26 cellular contexts compared by ENCODE assay signal in genomic region chr6:159190460-159190859, GRCh38. TPM values are rescaled to one million over a fixed set of nuclear protein-coding genes. Genes with fewer than 3 reads are reported as not detected.
"Had no signal": no experiment of that assay in that cellular context is flagged by ENCODE, and none has a peak within 500 bp of the region (broad histone marks: within the 10 kb centered on the region; RNA-seq: fewer than 3 reads in every experiment).

No MANE protein-coding gene starts in this region.

- ATAC-seq: Right ventricle myocardium inferior had no signal

- H2AFZ ChIP-seq: PC-9 had no signal

- DNase-seq: KBM-7, MG63, NCI-H1092 treated with DMSO at 0.1 percent for 48 hours, NCI-H1417, NCI-H1436 treated with DMSO at 0.1 percent for 48 hours, NCI-H1694, NCI-H187 treated with DMSO at 0.1 percent for 48 hours, NCI-H2029 treated with DMSO at 0.1 percent for 48 hours, NCI-H2171 treated with DMSO at 0.1 percent for 48 hours, NCI-H345, NCI-H446 treated with DMSO at 0.1 percent for 48 hours, NCI-H510A treated with DMSO at 0.1 percent for 48 hours, NCI-H526, NCI-H82, OCI-M1, PC-9, Peyer's patch, SIG-M5, T-helper 2 cell had no signal

- H3K4me2 ChIP-seq: PC-9 had no signal

- H3K27me3 ChIP-seq: MG63, Peyer's patch, SJSA1 had no signal

- H3K27ac ChIP-seq: PC-9, Peyer's patch, SJSA1, SK-N-MC had no signal

- H3K4me1 ChIP-seq: Peyer's patch had no signal

- H3K36me3 ChIP-seq: MG63, Peyer's patch, SJSA1 had no signal

- H3K36me3 Mint-ChIP-seq: IgD-negative memory B cell had no signal

- H3K27ac Mint-ChIP-seq: IgD-negative memory B cell had no signal

- H3K4me3 ChIP-seq: MG63, PC-9, Peyer's patch, SJSA1, SK-N-MC had no signal

RNA-seq across cellular contexts. Expression of gene FNDC1, which starts 21.3 kb away (rescaled TPM):
- total RNA-seq: HT-29; PC-9; RPMI7951; T-helper 1 cell treated with Interleukin-12 subunit alpha and Interleukin-12 subunit beta and Interleukin-4 antibody, amounts not matched to agents 30 ng/mL and 1 ng/mL, for 36 hours had no signal
- polyA plus RNA-seq: IgD-negative memory B cell had no signal
